In genomic region chr15:84099181-84099580, GRCh38 we compare ENCODE assay signal across 13 cellular contexts.
A peak's percentile ranks its signal among the peaks of the same experiment; 100 is the strongest.
DNase-seq lines count a peak whose midpoint lies in the region; ATAC-seq, FAIRE-seq and TF ChIP-seq lines count a peak whose summit lies in the region.
"Had no signal": no experiment of that assay in that cellular context is flagged by ENCODE, and none has a peak within 500 bp of the region (broad histone marks: within the 10 kb centered on the region; RNA-seq: fewer than 3 reads in every experiment).

No MANE protein-coding gene starts in this region.

- no peak overlapping the region for H2AFZ ChIP-seq in MM.1S (ENCODE audit: low read length)

- peaks cover 25% of the 10 kb centered on the region for H3F3A ChIP-seq in MM.1S (ENCODE audit: insufficient read depth, low read length)

- H3K79me2 ChIP-seq in MM.1S (ENCODE audit: low read length): no peaks in the 10 kb centered on the region

- in situ Hi-C loops in astrocyte of the spinal cord (cut with HindIII; ENCODE audit: low sequenced_read_pairs): no loop called here

- no peaks in the 10 kb centered on the region for H3K9me2 ChIP-seq in MM.1S (replicated peaks; ENCODE audit: insufficient read depth, low read length)

- H3K36me3 ChIP-seq in MM.1S (replicated peaks; ENCODE audit: insufficient read depth, low read length) (no peaks in the 10 kb centered on the region), mesodermal cell (ENCODE audit: control insufficient read depth, insufficient read depth, low read length) (no peaks in the 10 kb centered on the region)
- H3K36me3 ChIP-seq: gastroesophageal sphincter had no signal

- ATAC-seq in GM21367 (IDR thresholded peaks at IDR 0.05; ENCODE audit: unreplicated experiment) (no peak), HG03039 (IDR thresholded peaks at IDR 0.05; ENCODE audit: unreplicated experiment) (no peak)
- ATAC-seq: activated CD8-positive, alpha-beta memory T cell treated with anti-CD3 and anti-CD28 coated beads, Interleukin-2, amount 10 ng/mL, durations not matched to agents 7 days and 5 days; gastroesophageal sphincter had no signal

- no peaks in the 10 kb centered on the region for H3K9me3 ChIP-seq in MM.1S (replicated peaks; ENCODE audit: insufficient read depth, low read length)
- no peaks in the 10 kb centered on the region for H3K9me3 ChIP-seq in mesodermal cell (ENCODE audit: control insufficient read depth, low read length)
- H3K9me3 ChIP-seq: gastroesophageal sphincter had no signal

- H3K27ac ChIP-seq in MM.1S (ENCODE audit: low read length) (peak overlapping the region; percentile 49; the same call in 1 of the 2 replicates), mesodermal cell (ENCODE audit: low read depth, low read length, severe bottlenecking) (peak overlapping the region; percentile 64)
- H3K27ac ChIP-seq: gastroesophageal sphincter had no signal

- H3K4me1 ChIP-seq in MM.1S (ENCODE audit: low read length) (peaks cover 40% of the 10 kb centered on the region), mesodermal cell (ENCODE audit: control insufficient read depth, insufficient read depth, low read length, poor library complexity, severe bottlenecking) (no peaks in the 10 kb centered on the region)
- H3K4me1 ChIP-seq: gastroesophageal sphincter had no signal

- DNase-seq in GM18507 (ENCODE audit: extremely low spot score, insufficient read length, low read depth) (no peak), MM.1S (peak; percentile 50), astrocyte of the spinal cord (ENCODE audit: low read depth, low spot score) (peak; percentile 21), NCI-H524 treated with DMSO at 0.1 percent for 48 hours (lab: John Stamatoyannopoulos, UW) (no peak)
- DNase-seq in activated CD8-positive, alpha-beta memory T cell treated with anti-CD3 and anti-CD28 coated beads, Interleukin-2, amount 50 U/mL, for 4 hours: no peak
- DNase-seq: activated CD8-positive, alpha-beta memory T cell treated with anti-CD3 and anti-CD28 coated beads, Interleukin-2, amount 10 ng/mL, durations not matched to agents 7 days and 5 days; caudate nucleus; DMS79; NCI-H187 treated with DMSO at 0.1 percent for 48 hours had no signal

- no peaks in the 10 kb centered on the region for H4K20me1 ChIP-seq in MM.1S (ENCODE audit: insufficient read depth, low read length)

- H3K4me2 ChIP-seq in MM.1S (ENCODE audit: low read depth, low read length): peak overlapping the region; percentile 22

- FAIRE-seq in GM18507 (lab: Jason Lieb, UNC): peak; percentile 5

- H3K4me3 ChIP-seq in MM.1S (ENCODE audit: low read length): no peak overlapping the region
- no peak overlapping the region for H3K4me3 ChIP-seq in astrocyte of the spinal cord (ENCODE audit: low read depth, low read length)
- H3K4me3 ChIP-seq in mesodermal cell (ENCODE audit: extremely low read depth, insufficient read depth, low read length, poor library complexity, severe bottlenecking): no peak overlapping the region
- H3K4me3 ChIP-seq: gastroesophageal sphincter had no signal

- WGBS in mesodermal cell (ENCODE audit: insufficient coverage in 2 of 2), 2 experiments: no CpG with 5 or more reads among the region's 1 CpG

- H3K27me3 ChIP-seq in MM.1S (replicated peaks; ENCODE audit: insufficient read depth, low read length): no peaks in the 10 kb centered on the region
- H3K27me3 ChIP-seq: gastroesophageal sphincter had no signal

- H3K9ac ChIP-seq in MM.1S (ENCODE audit: low read length): no peak overlapping the region

- TF ChIP-seq CTCF in MM.1S (IDR thresholded peaks at IDR 0.05; ENCODE audit: low read length) (no peak), astrocyte of the spinal cord (IDR thresholded peaks at IDR 0.05; ENCODE audit: low read depth, low read length) (no peak)

Comparison
In these comparisons a context has a peak if more than half of its experiments do, and no peak if none do; other contexts are left out.
1. DNase-seq: peak in MM.1S (single experiment) and astrocyte of the spinal cord (single experiment); none in GM18507 (single experiment), activated CD8-positive, alpha-beta memory T cell treated with anti-CD3 and anti-CD28 coated beads, Interleukin-2, amount 50 U/mL, for 4 hours (single experiment) and NCI-H524 treated with DMSO at 0.1 percent for 48 hours (single experiment).